Comparison of ENCODE assay signal across 8 cellular contexts in the genomic region with DNA sequence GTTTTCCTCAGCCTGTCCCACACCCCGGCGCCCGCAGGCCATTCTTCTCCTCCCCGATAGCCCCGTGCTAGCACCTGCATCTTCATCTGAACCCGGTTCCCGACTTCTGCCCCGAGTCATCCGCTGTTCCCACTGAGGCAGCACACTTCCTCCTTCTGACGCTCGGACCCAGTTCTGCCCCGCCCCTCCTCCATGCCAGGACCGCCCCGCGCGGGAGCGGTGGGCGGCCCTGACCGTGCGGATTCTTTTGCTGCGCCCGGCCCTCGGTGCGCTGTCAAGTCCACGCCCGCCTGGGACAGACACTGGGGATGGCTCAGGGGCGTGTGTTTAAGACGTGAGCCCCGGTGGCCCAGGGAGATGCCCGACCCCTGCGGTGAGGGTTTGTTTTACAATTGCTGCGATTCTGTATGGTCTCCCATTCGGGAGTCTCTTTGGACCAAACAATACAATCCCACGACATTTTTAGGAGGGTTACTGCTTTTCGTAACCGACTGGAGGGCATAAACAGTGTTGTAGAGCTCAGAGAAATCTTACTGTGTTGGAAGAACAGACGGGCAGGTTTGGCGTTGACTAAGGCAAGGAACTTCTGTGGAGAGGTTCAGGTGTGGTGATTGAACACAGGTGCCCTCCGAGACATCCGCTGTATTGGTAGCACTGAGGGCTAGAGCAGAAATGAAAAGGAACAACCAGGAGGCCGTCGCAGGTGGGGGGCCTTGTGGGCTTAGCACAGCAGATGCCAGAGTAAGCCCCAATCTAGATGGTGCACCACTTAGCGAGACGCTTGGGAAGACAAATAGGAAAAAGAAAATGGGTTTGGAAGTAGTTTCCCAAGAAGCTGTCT. TPM values are rescaled to one million over a fixed set of nuclear protein-coding genes. Genes with fewer than 3 reads are reported as not detected.
A peak's percentile ranks its signal among the peaks of the same experiment; 100 is the strongest.
DNase-seq lines count a peak whose midpoint lies in the region; ATAC-seq and TF ChIP-seq lines count a peak whose summit lies in the region.

No MANE protein-coding gene starts in this region.

- no peaks in the 10 kb centered on the region for H3K36me3 Mint-ChIP-seq in neural crest cell (ENCODE audit: low read depth)

- no peaks in the 10 kb centered on the region for H3K27me3 Mint-ChIP-seq in neural crest cell (ENCODE audit: low read depth)

- TF ChIP-seq CTCF in RWPE1 (conservative IDR thresholded peaks at IDR 0.05; ENCODE audit: low read depth) (no peak), neural crest cell (conservative IDR thresholded peaks at IDR 0.05) (no peak), stomach (IDR thresholded peaks at IDR 0.05) (no peak)

- H3K9ac ChIP-seq in HUES6 (ENCODE audit: low read length): peak overlapping the region; percentile 83

- H3K9me3 ChIP-seq in HUES6 (ENCODE audit: control insufficient read depth, insufficient read depth, low read depth, low read length): no peaks in the 10 kb centered on the region
- no peaks in the 10 kb centered on the region for H3K9me3 ChIP-seq in stomach

- peak overlapping the region; percentile 97 for H3K4me3 Mint-ChIP-seq in neural crest cell

- H3K27ac ChIP-seq in HUES6 (ENCODE audit: low read depth, low read length): 0 out of 2 replicates have a peak overlapping the region, but pooled peaks have one; percentile 14
- H3K27ac ChIP-seq in RWPE1: peak overlapping the region; percentile 94
- H3K27ac ChIP-seq in stomach: peak overlapping the region; percentile 94 to 98 (median 95)

- no peaks in the 10 kb centered on the region for H3K9me3 Mint-ChIP-seq in neural crest cell

- peak overlapping the region; percentile 92 for H3K27ac Mint-ChIP-seq in neural crest cell (ENCODE audit: unreplicated experiment)

- peaks cover 28% of the 10 kb centered on the region for H3K4me1 Mint-ChIP-seq in neural crest cell

- POLR2A ChIA-PET in RWPE1 (lab: Yijun Ruan, JAX; ENCODE audit: low non-redundant PET): interaction anchor here (0.7 kb wide), 1 partner anchor 14 kb away, joined by 3 read pairs; no protein-coding TSS in a partner anchor

- H3K36me3 ChIP-seq in HUES6 (ENCODE audit: control insufficient read depth, insufficient read depth, low read length): no peaks in the 10 kb centered on the region
- H3K36me3 ChIP-seq in stomach: peaks cover 0 to 9% (median 3%) of the 10 kb centered on the region in 4 donors

- H3K4me1 ChIP-seq in HUES6 (ENCODE audit: control insufficient read depth, insufficient read depth, low read length) (0 out of 2 replicates have a peak, but pooled peaks cover 5% of the 10 kb centered on the region), stomach (peaks cover 36 to 82% (median 61%) of the 10 kb centered on the region in 4 donors)

- H3K4me3 ChIP-seq in HUES6 (ENCODE audit: low read depth, low read length): peak overlapping the region; percentile 93
- peak overlapping the region; percentile 77 to 100 (median 81) for H3K4me3 ChIP-seq in stomach

- DNase-seq in DMS53 treated with DMSO at 0.1 percent for 48 hours (lab: John Stamatoyannopoulos, UW; ENCODE audit: unreplicated experiment) (peak; percentile 18), RWPE1 (ENCODE audit: low spot score) (peak; percentile 81), fibroblast of the conjunctiva (ENCODE audit: low read depth) (peak; percentile 74), neural crest cell (ENCODE audit: low read depth, low spot score) (peak; percentile 78), stomach (peak; percentile 82)
- DNase-seq in activated effector memory CD4-positive, alpha-beta T cell treated with Interleukin-2 at 50 U/mL for 16 hours: peak; percentile 48

- H3K27me3 ChIP-seq in HUES6 (ENCODE audit: control insufficient read depth, insufficient read depth, low read length): no peaks in the 10 kb centered on the region
- no peaks in the 10 kb centered on the region for H3K27me3 ChIP-seq in stomach

- no peak for TF ChIP-seq EP300 in stomach (IDR thresholded peaks at IDR 0.05)

- TF ChIP-seq POLR2A in stomach (IDR thresholded peaks at IDR 0.05): no peak

- intact Hi-C loops in stomach (cut with DNase I; ENCODE audit: low total_unique reads): no loop called here

- CTCF ChIA-PET in RWPE1 (lab: Yijun Ruan, JAX): no interaction called here

- 4 to 5% (median 4%) methylated on average over 34 to 44 of the region's 44 CpGs for WGBS in stomach, 5 donors

- peak; percentile 65 for ATAC-seq in GM21515 (IDR thresholded peaks at IDR 0.05; ENCODE audit: unreplicated experiment)

RNA-seq across cellular contexts. Expression of gene PTPN23, which starts 0.7 kb away (rescaled TPM):
- total RNA-seq in neural crest cell (43.9 and 47.2 TPM in 2 replicates), stomach (100 to 1,000 TPM in 2 of 5 donors, 10 to 100 TPM in 3; 26.3 to 120 (median 53.4) TPM)
- polyA plus RNA-seq in stomach: 10 to 100 TPM in 1 of 3 donors, 1 to 10 TPM in 2; 8.6 to 24.0 (median 9.1) TPM

Comparison
In these comparisons a context has a peak if more than half of its experiments do, and no peak if none do; other contexts are left out.
1. Peak in every context shown above with its lines: DNase-seq, ATAC-seq, H3K4me3 ChIP-seq and H3K27ac ChIP-seq.
2. DNase-seq: peak in every context shown above with its lines; median percentile 82 in stomach; 81 in RWPE1; 78 in neural crest cell; 74 in fibroblast of the conjunctiva; 48 in activated effector memory CD4-positive, alpha-beta T cell treated with Interleukin-2 at 50 U/mL for 16 hours; 18 in DMS53 treated with DMSO at 0.1 percent for 48 hours.
3. H3K27ac ChIP-seq: peak in every context shown above with its lines; median percentile 95 in stomach; 94 in RWPE1; 14 in HUES6.